Comparison of ENCODE assay signal across 20 cellular contexts in genomic region chr4:188714907-188715306, GRCh38.
DNase-seq lines count a peak whose midpoint lies in the region; ATAC-seq and TF ChIP-seq lines count a peak whose summit lies in the region.
"Had no signal": no experiment of that assay in that cellular context is flagged by ENCODE, and none has a peak within 500 bp of the region (broad histone marks: within the 10 kb centered on the region; RNA-seq: fewer than 3 reads in every experiment).

No MANE protein-coding gene starts in this region.

- H3K4me3 ChIP-seq in AG04450 (ENCODE audit: low read depth, low read length) (no peak overlapping the region), astrocyte of the cerebellum (ENCODE audit: low read depth, low read length) (no peak overlapping the region), foreskin fibroblast (ENCODE audit: low read depth in 1 of 2, low read length in 2 of 2) (no peak overlapping the region), gastroesophageal sphincter (no peak overlapping the region)
- H3K4me3 ChIP-seq: coronary artery, hepatocyte had no signal

- no peaks in the 10 kb centered on the region for H3K36me3 ChIP-seq in gastroesophageal sphincter

- no peak for ATAC-seq in GM19395 (IDR thresholded peaks at IDR 0.05; ENCODE audit: unreplicated experiment)
- no peak for ATAC-seq in gastroesophageal sphincter
- ATAC-seq: T-helper 17 cell had no signal

- H3K27me3 ChIP-seq in AG04450 (ENCODE audit: control insufficient read depth, insufficient read depth, low read length): no peaks in the 10 kb centered on the region
- H3K27me3 ChIP-seq in gastroesophageal sphincter: no peaks in the 10 kb centered on the region
- H3K27me3 ChIP-seq: hepatocyte had no signal

- no peak overlapping the region for H3K27ac ChIP-seq in AG04450 (ENCODE audit: low read depth, low read length)
- H3K27ac ChIP-seq in gastroesophageal sphincter: no peak overlapping the region
- H3K27ac ChIP-seq: coronary artery, hepatocyte had no signal

- POLR2A ChIA-PET in AG04450 (lab: Yijun Ruan, JAX): no interaction called here

- in situ Hi-C loops in astrocyte of the cerebellum (cut with HindIII; ENCODE audit: low sequenced_read_pairs): no loop called here

- 80 to 97% methylated on average over 3 of the region's 3 CpGs for WGBS in gastroesophageal sphincter (ENCODE audit: low coverage in 1 of 2), 2 donors

- no peaks in the 10 kb centered on the region for H3K4me1 ChIP-seq in gastroesophageal sphincter

- no peaks in the 10 kb centered on the region for H3K36me3 Mint-ChIP-seq in HFFc6 (ENCODE audit: low read depth)
- H3K36me3 Mint-ChIP-seq: mesothelial cell of epicardium had no signal

- TF ChIP-seq POLR2A in gastroesophageal sphincter (IDR thresholded peaks at IDR 0.05): no peak

- H3K4me1 Mint-ChIP-seq in HFFc6 (ENCODE audit: low read depth): peaks cover 13% of the 10 kb centered on the region; the same call in 1 of the 2 replicates
- H3K4me1 Mint-ChIP-seq: activated B cell treated with CpG ODN at 0.5 μM for 24 hours, mesothelial cell of epicardium, T-helper 17 cell had no signal

- TF ChIP-seq EP300 in gastroesophageal sphincter (IDR thresholded peaks at IDR 0.05): no peak

- H3K27ac Mint-ChIP-seq in HFFc6: peak overlapping the region; percentile 4; the same call in 1 of the 2 replicates
- H3K27ac Mint-ChIP-seq: activated B cell treated with CpG ODN at 0.5 μM for 24 hours, mesothelial cell of epicardium, T-helper 17 cell had no signal

- no peak overlapping the region; the same call in 1 of the 2 replicates for H3K4me3 Mint-ChIP-seq in HFFc6
- H3K4me3 Mint-ChIP-seq: activated B cell treated with CpG ODN at 0.5 μM for 24 hours, mesothelial cell of epicardium, T-helper 17 cell had no signal

- H3K27me3 Mint-ChIP-seq in HFFc6 (ENCODE audit: insufficient read depth): no peaks in the 10 kb centered on the region
- H3K27me3 Mint-ChIP-seq: activated B cell treated with CpG ODN at 0.5 μM for 24 hours, T-helper 17 cell had no signal

- H3K9me3 Mint-ChIP-seq in HFFc6: no peaks in the 10 kb centered on the region
- H3K9me3 Mint-ChIP-seq: mesothelial cell of epicardium had no signal

- no peak for TF ChIP-seq CTCF in AG04450 (IDR thresholded peaks at IDR 0.05; ENCODE audit: low read depth, low read length)
- no peak for TF ChIP-seq CTCF in HFFc6 (IDR thresholded peaks at IDR 0.05)
- TF ChIP-seq CTCF in astrocyte of the cerebellum (IDR thresholded peaks at IDR 0.05; ENCODE audit: low read depth, low read length, missing control alignments): no peak
- TF ChIP-seq CTCF in foreskin fibroblast (IDR thresholded peaks at IDR 0.05; ENCODE audit: low read depth, low read length): no peak
- no peak for TF ChIP-seq CTCF in gastroesophageal sphincter (IDR thresholded peaks at IDR 0.05)

- no peaks in the 10 kb centered on the region for H3K9me3 ChIP-seq in AG04450 (ENCODE audit: control insufficient read depth, insufficient read depth, low read length)
- no peaks in the 10 kb centered on the region for H3K9me3 ChIP-seq in gastroesophageal sphincter

- DNase-seq in AG04450 (ENCODE audit: low read depth, low spot score) (peak; percentile 63), HFFc6 (no peak), astrocyte of the cerebellum (ENCODE audit: low read depth) (peak; percentile 11), foreskin fibroblast (peak; percentile 64 to 84), NCI-H1930 (lab: John Stamatoyannopoulos, UW) (no peak)
- DNase-seq in activated effector memory CD4-positive, alpha-beta T cell treated with Interleukin-2 at 50 U/mL for 16 hours: no peak
- DNase-seq: activated B cell treated with CpG ODN at 0.5 μM for 24 hours; AML-193; erythroblast; Karpas-422; kidney glomerular epithelial cell; NCI-H1417 treated with DMSO at 0.1 percent for 48 hours; NCI-H226; NK-92 treated with Interleukin-12 subunit alpha and Interleukin-12 subunit beta, amount 100 ng/mL, for 24 hours; T-helper 17 cell had no signal

- CTCF ChIA-PET in AG04450 (lab: Charles Lee): no interaction called here

Comparison
In these comparisons a context has a peak if more than half of its experiments do, and no peak if none do; other contexts are left out.
1. DNase-seq: peak in AG04450 (single experiment), astrocyte of the cerebellum (single experiment) and foreskin fibroblast (2 of 2); none in HFFc6 (single experiment), NCI-H1930 (0 of 2) and activated effector memory CD4-positive, alpha-beta T cell treated with Interleukin-2 at 50 U/mL for 16 hours (single experiment).